In genomic region chr2:160419776-160420521, GRCh38 we compare ENCODE assay signal across 11 cellular contexts.
DNase-seq lines count a peak whose midpoint lies in the region; ATAC-seq lines count a peak whose summit lies in the region.
"Had no signal": no experiment of that assay in that cellular context is flagged by ENCODE, and none has a peak within 500 bp of the region (broad histone marks: within the 10 kb centered on the region; RNA-seq: fewer than 3 reads in every experiment).

No MANE protein-coding gene starts in this region.

- no peak overlapping the region for H3K4me3 Mint-ChIP-seq in activated CD4-positive, alpha-beta memory T cell treated with anti-CD3 and anti-CD28 coated beads for 36 hours
- no peak overlapping the region for H3K4me3 Mint-ChIP-seq in activated CD4-positive, alpha-beta memory T cell treated with anti-CD3 and anti-CD28 coated beads, Interleukin-2, amount 10 ng/mL, durations not matched to agents 7 days and 5 days
- no peak overlapping the region for H3K4me3 Mint-ChIP-seq in activated T-helper 2 cell treated with anti-CD3 and anti-CD28 coated beads, Interferon-gamma antibody, Interleukin-2, Interleukin-4, amounts not matched to agents 10 μg/mL and 5 μg/mL and 100 μg/mL, durations not matched to agents 14 hours and 24 hours and 36 hours (ENCODE audit: low read depth)
- peak overlapping the region in 1 of 2 donors; percentile 31 for H3K4me3 Mint-ChIP-seq in stimulated activated naive CD8-positive, alpha-beta T cell treated with anti-CD3 and anti-CD28 coated beads, Interleukin-15, amount 100 ng/mL, for 72 hours
- H3K4me3 Mint-ChIP-seq: neural progenitor cell had no signal

- no peak for DNase-seq in activated CD4-positive, alpha-beta memory T cell treated with anti-CD3 and anti-CD28 coated beads for 36 hours
- DNase-seq in activated CD4-positive, alpha-beta memory T cell treated with anti-CD3 and anti-CD28 coated beads, Interleukin-2, amount 10 ng/mL, durations not matched to agents 7 days and 5 days, result no peak
- DNase-seq in activated T-helper 2 cell treated with anti-CD3 and anti-CD28 coated beads, Interferon-gamma antibody, Interleukin-2, Interleukin-4, amounts not matched to agents 10 μg/mL and 5 μg/mL and 100 μg/mL, durations not matched to agents 14 hours and 24 hours and 36 hours (ENCODE audit: low spot score), result no peak
- DNase-seq in left ventricle myocardium superior (no peak), NCI-H2029 (lab: John Stamatoyannopoulos, UW) (no peak)
- DNase-seq in stimulated activated naive CD8-positive, alpha-beta T cell treated with anti-CD3 and anti-CD28 coated beads, Interleukin-15, amount 100 ng/mL, for 72 hours, result no peak
- DNase-seq: NCI-H2171, SHP77 treated with DMSO at 0.1 percent for 48 hours had no signal

- CTCF ChIA-PET in activated CD4-positive, alpha-beta memory T cell treated with anti-CD3 and anti-CD28 coated beads for 36 hours (lab: Charles Lee), result interaction anchor here (2.5 kb wide), 1 partner anchor 9 kb away, joined by 14 read pairs; no protein-coding TSS in a partner anchor
- CTCF ChIA-PET in activated CD4-positive, alpha-beta memory T cell treated with anti-CD3 and anti-CD28 coated beads, Interleukin-2, amount 10 ng/mL, durations not matched to agents 7 days and 5 days (lab: Charles Lee), result interaction anchor here (0.8 to 1.1 kb wide), 2 partner anchors 9 to 12 kb away, joined by 3 to 6 read pairs; no protein-coding TSS in a partner anchor

- H3K4me1 Mint-ChIP-seq in activated CD4-positive, alpha-beta memory T cell treated with anti-CD3 and anti-CD28 coated beads for 36 hours (ENCODE audit: low read depth), result peaks cover 72% of the 10 kb centered on the region
- H3K4me1 Mint-ChIP-seq in activated CD4-positive, alpha-beta memory T cell treated with anti-CD3 and anti-CD28 coated beads, Interleukin-2, amount 10 ng/mL, durations not matched to agents 7 days and 5 days, result peaks cover 54% of the 10 kb centered on the region
- H3K4me1 Mint-ChIP-seq in activated T-helper 2 cell treated with anti-CD3 and anti-CD28 coated beads, Interferon-gamma antibody, Interleukin-2, Interleukin-4, amounts not matched to agents 10 μg/mL and 5 μg/mL and 100 μg/mL, durations not matched to agents 14 hours and 24 hours and 36 hours (ENCODE audit: low read depth), result peaks cover 65% of the 10 kb centered on the region
- H3K4me1 Mint-ChIP-seq in stimulated activated naive CD8-positive, alpha-beta T cell treated with anti-CD3 and anti-CD28 coated beads, Interleukin-15, amount 100 ng/mL, for 72 hours, result peaks cover 68% of the 10 kb centered on the region

- no peaks in the 10 kb centered on the region for H3K9me3 Mint-ChIP-seq in activated CD4-positive, alpha-beta memory T cell treated with anti-CD3 and anti-CD28 coated beads for 36 hours
- no peaks in the 10 kb centered on the region for H3K9me3 Mint-ChIP-seq in activated CD4-positive, alpha-beta memory T cell treated with anti-CD3 and anti-CD28 coated beads, Interleukin-2, amount 10 ng/mL, durations not matched to agents 7 days and 5 days
- H3K9me3 Mint-ChIP-seq in activated T-helper 2 cell treated with anti-CD3 and anti-CD28 coated beads, Interferon-gamma antibody, Interleukin-2, Interleukin-4, amounts not matched to agents 10 μg/mL and 5 μg/mL and 100 μg/mL, durations not matched to agents 14 hours and 24 hours and 36 hours, result peaks cover 8% of the 10 kb centered on the region
- H3K9me3 Mint-ChIP-seq in stimulated activated naive CD8-positive, alpha-beta T cell treated with anti-CD3 and anti-CD28 coated beads, Interleukin-15, amount 100 ng/mL, for 72 hours, result no peaks in the 10 kb centered on the region
- H3K9me3 Mint-ChIP-seq: neural progenitor cell had no signal

- POLR2A ChIA-PET in activated CD4-positive, alpha-beta memory T cell treated with anti-CD3 and anti-CD28 coated beads for 36 hours (lab: Charles Lee), result no interaction called here
- POLR2A ChIA-PET in activated CD4-positive, alpha-beta memory T cell treated with anti-CD3 and anti-CD28 coated beads, Interleukin-2, amount 10 ng/mL, durations not matched to agents 7 days and 5 days (lab: Charles Lee), result interaction anchor here (1.1 to 1.7 kb wide), 3 partner anchors 8 to 84 kb away, joined by 3 to 11 read pairs (median 7); no protein-coding TSS in a partner anchor

- no peaks in the 10 kb centered on the region for H3K36me3 Mint-ChIP-seq in activated CD4-positive, alpha-beta memory T cell treated with anti-CD3 and anti-CD28 coated beads for 36 hours
- peaks cover 24% of the 10 kb centered on the region for H3K36me3 Mint-ChIP-seq in activated CD4-positive, alpha-beta memory T cell treated with anti-CD3 and anti-CD28 coated beads, Interleukin-2, amount 10 ng/mL, durations not matched to agents 7 days and 5 days (ENCODE audit: low read depth)
- peaks cover 18% of the 10 kb centered on the region for H3K36me3 Mint-ChIP-seq in activated T-helper 2 cell treated with anti-CD3 and anti-CD28 coated beads, Interferon-gamma antibody, Interleukin-2, Interleukin-4, amounts not matched to agents 10 μg/mL and 5 μg/mL and 100 μg/mL, durations not matched to agents 14 hours and 24 hours and 36 hours (ENCODE audit: low read depth)

- no peaks in the 10 kb centered on the region for H3K27me3 Mint-ChIP-seq in activated CD4-positive, alpha-beta memory T cell treated with anti-CD3 and anti-CD28 coated beads for 36 hours
- H3K27me3 Mint-ChIP-seq in activated CD4-positive, alpha-beta memory T cell treated with anti-CD3 and anti-CD28 coated beads, Interleukin-2, amount 10 ng/mL, durations not matched to agents 7 days and 5 days, result no peaks in the 10 kb centered on the region
- no peaks in the 10 kb centered on the region for H3K27me3 Mint-ChIP-seq in activated T-helper 2 cell treated with anti-CD3 and anti-CD28 coated beads, Interferon-gamma antibody, Interleukin-2, Interleukin-4, amounts not matched to agents 10 μg/mL and 5 μg/mL and 100 μg/mL, durations not matched to agents 14 hours and 24 hours and 36 hours (ENCODE audit: low read depth)
- no peaks in the 10 kb centered on the region for H3K27me3 Mint-ChIP-seq in stimulated activated naive CD8-positive, alpha-beta T cell treated with anti-CD3 and anti-CD28 coated beads, Interleukin-15, amount 100 ng/mL, for 72 hours

- ATAC-seq in left ventricle myocardium superior (peak; percentile 91), GM18867 (IDR thresholded peaks at IDR 0.05; ENCODE audit: unreplicated experiment) (no peak), HG03378 (IDR thresholded peaks at IDR 0.05; ENCODE audit: unreplicated experiment) (no peak)
- ATAC-seq in stimulated activated naive CD8-positive, alpha-beta T cell treated with anti-CD3 and anti-CD28 coated beads, Interleukin-15, amount 100 ng/mL, for 72 hours, result peak; percentile 8

- peak overlapping the region; percentile 26 for H3K27ac Mint-ChIP-seq in activated CD4-positive, alpha-beta memory T cell treated with anti-CD3 and anti-CD28 coated beads for 36 hours
- H3K27ac Mint-ChIP-seq in activated CD4-positive, alpha-beta memory T cell treated with anti-CD3 and anti-CD28 coated beads, Interleukin-2, amount 10 ng/mL, durations not matched to agents 7 days and 5 days, result no peak overlapping the region
- H3K27ac Mint-ChIP-seq in activated T-helper 2 cell treated with anti-CD3 and anti-CD28 coated beads, Interferon-gamma antibody, Interleukin-2, Interleukin-4, amounts not matched to agents 10 μg/mL and 5 μg/mL and 100 μg/mL, durations not matched to agents 14 hours and 24 hours and 36 hours, result peak overlapping the region; percentile 12
- peak overlapping the region in 1 of 2 donors; percentile 26 for H3K27ac Mint-ChIP-seq in stimulated activated naive CD8-positive, alpha-beta T cell treated with anti-CD3 and anti-CD28 coated beads, Interleukin-15, amount 100 ng/mL, for 72 hours
- H3K27ac Mint-ChIP-seq: neural progenitor cell had no signal

- intact Hi-C loops in activated CD4-positive, alpha-beta memory T cell treated with anti-CD3 and anti-CD28 coated beads for 36 hours (cut with micrococcal nuclease), result no loop called here
- intact Hi-C loops in activated T-helper 2 cell treated with anti-CD3 and anti-CD28 coated beads, Interferon-gamma antibody, Interleukin-2, Interleukin-4, amounts not matched to agents 10 μg/mL and 5 μg/mL and 100 μg/mL, durations not matched to agents 14 hours and 24 hours and 36 hours (cut with micrococcal nuclease), result loop anchor here (5.0 to 10.0 kb wide), 6 partner anchors 83 to 742 kb away; partner anchors contain the start of gene TANK
- intact Hi-C loops in left ventricle myocardium superior (cut with micrococcal nuclease), result no loop called here

Comparison
In these comparisons a context has a peak if more than half of its experiments do, and no peak if none do; other contexts are left out.
1. ATAC-seq: peak in left ventricle myocardium superior (single experiment) and stimulated activated naive CD8-positive, alpha-beta T cell treated with anti-CD3 and anti-CD28 coated beads, Interleukin-15, amount 100 ng/mL, for 72 hours (single experiment); none in GM18867 (single experiment) and HG03378 (single experiment).